ENCODE assay signal across 15 cellular contexts in the genomic region with DNA sequence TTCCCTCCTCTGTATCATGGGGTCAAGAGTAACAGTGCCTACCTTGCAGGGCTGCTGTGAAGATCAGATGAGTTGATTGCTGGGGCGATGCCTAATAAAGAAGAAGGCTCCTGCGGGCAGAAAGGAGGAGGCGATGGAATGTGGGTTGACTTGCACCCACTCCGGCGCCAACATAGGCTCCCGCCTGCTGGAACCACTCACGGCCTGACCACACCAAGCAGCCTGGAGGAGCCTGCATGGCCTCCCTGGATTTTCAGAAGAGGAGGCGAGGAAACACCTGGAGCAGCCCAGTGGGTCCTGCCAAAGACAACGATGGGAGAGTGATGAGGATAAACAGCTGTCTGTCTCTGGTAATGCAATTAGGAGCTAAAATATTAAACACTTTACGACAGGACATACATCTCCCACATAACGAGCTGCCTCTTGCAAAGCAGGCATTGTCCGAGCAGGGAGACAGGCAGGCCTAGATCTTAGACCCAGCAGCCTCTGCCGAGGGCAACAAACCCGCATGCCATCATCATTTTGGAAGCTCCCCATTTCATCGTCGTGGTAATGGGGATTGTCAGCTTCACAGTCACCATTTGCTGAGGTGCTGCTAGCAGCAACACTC.
"Had no signal": no experiment of that assay in that cellular context is flagged by ENCODE, and none has a peak within 500 bp of the region (broad histone marks: within the 10 kb centered on the region; RNA-seq: fewer than 3 reads in every experiment).

No MANE protein-coding gene starts in this region.

- H3K9me3 Mint-ChIP-seq: activated B cell treated with CpG ODN at 0.5 μM for 24 hours; activated naive CD8-positive, alpha-beta T cell treated with anti-CD3 and anti-CD28 coated beads, Interleukin-2, amount 10 ng/mL, durations not matched to agents 7 days and 5 days; immature natural killer cell; neural crest cell; stimulated activated memory B cell treated with anti-CD40 and anti-IgM and Interleukin-4, amounts not matched to agents 10 μg/mL and 1 μg/mL and 100 μg/mL, for 72 hours had no signal

- H3K27me3 ChIP-seq: esophagus squamous epithelium, pancreas, transverse colon had no signal

- H3K4me3 Mint-ChIP-seq: activated B cell treated with CpG ODN at 0.5 μM for 24 hours; activated naive CD8-positive, alpha-beta T cell treated with anti-CD3 and anti-CD28 coated beads, Interleukin-2, amount 10 ng/mL, durations not matched to agents 7 days and 5 days; immature natural killer cell; neural crest cell; stimulated activated memory B cell treated with anti-CD40 and anti-IgM and Interleukin-4, amounts not matched to agents 10 μg/mL and 1 μg/mL and 100 μg/mL, for 72 hours had no signal

- H3K36me3 ChIP-seq: esophagus squamous epithelium, pancreas, transverse colon had no signal

- H3K4me1 Mint-ChIP-seq: activated B cell treated with CpG ODN at 0.5 μM for 24 hours; activated naive CD8-positive, alpha-beta T cell treated with anti-CD3 and anti-CD28 coated beads, Interleukin-2, amount 10 ng/mL, durations not matched to agents 7 days and 5 days; immature natural killer cell; stimulated activated memory B cell treated with anti-CD40 and anti-IgM and Interleukin-4, amounts not matched to agents 10 μg/mL and 1 μg/mL and 100 μg/mL, for 72 hours had no signal

- H3K36me3 Mint-ChIP-seq: activated naive CD8-positive, alpha-beta T cell treated with anti-CD3 and anti-CD28 coated beads, Interleukin-2, amount 10 ng/mL, durations not matched to agents 7 days and 5 days; immature natural killer cell; stimulated activated memory B cell treated with anti-CD40 and anti-IgM and Interleukin-4, amounts not matched to agents 10 μg/mL and 1 μg/mL and 100 μg/mL, for 72 hours had no signal

- H3K9me3 ChIP-seq: esophagus squamous epithelium, pancreas, transverse colon had no signal

- H3K27me3 Mint-ChIP-seq: activated B cell treated with CpG ODN at 0.5 μM for 24 hours had no signal

- H3K4me3 ChIP-seq: esophagus squamous epithelium, pancreas, skin epidermis, transverse colon had no signal

- H3K27ac Mint-ChIP-seq: activated B cell treated with CpG ODN at 0.5 μM for 24 hours; activated naive CD8-positive, alpha-beta T cell treated with anti-CD3 and anti-CD28 coated beads, Interleukin-2, amount 10 ng/mL, durations not matched to agents 7 days and 5 days; immature natural killer cell; stimulated activated memory B cell treated with anti-CD40 and anti-IgM and Interleukin-4, amounts not matched to agents 10 μg/mL and 1 μg/mL and 100 μg/mL, for 72 hours had no signal

- H3K4me1 ChIP-seq: pancreas had no signal

- H3K27ac ChIP-seq: esophagus squamous epithelium, pancreas, transverse colon had no signal

- DNase-seq: activated B cell treated with CpG ODN at 0.5 μM for 24 hours; activated CD4-positive, alpha-beta T cell treated with anti-CD3 and anti-CD28 coated beads, Interleukin-2, amount 50 U/mL, for 1 hour; activated naive CD8-positive, alpha-beta T cell treated with anti-CD3 and anti-CD28 coated beads, Interleukin-2, amount 10 ng/mL, durations not matched to agents 7 days and 5 days; activated T-cell treated with anti-CD3 and anti-CD28 coated beads, Interleukin-2, amount 50 U/mL, for 1 hour; anterior cingulate cortex; esophagus squamous epithelium; foreskin fibroblast; glutamatergic neuron; immature natural killer cell; pancreas; T-helper 2 cell; transverse colon had no signal
